In genomic region chr22:27435839-27436581, GRCh38 we compare ENCODE assay signal across 10 cellular contexts.
DNase-seq lines count a peak whose midpoint lies in the region; ATAC-seq and TF ChIP-seq lines count a peak whose summit lies in the region.
"Had no signal": no experiment of that assay in that cellular context is flagged by ENCODE, and none has a peak within 500 bp of the region (broad histone marks: within the 10 kb centered on the region; RNA-seq: fewer than 3 reads in every experiment).

No MANE protein-coding gene starts in this region.

- no peak overlapping the region for H3K4me3 ChIP-seq in fibroblast of mammary gland (ENCODE audit: control insufficient read depth, low read depth, low read length)

- H3K36me3 Mint-ChIP-seq in nephron (ENCODE audit: low read depth) = peaks cover 7% of the 10 kb centered on the region

- H3K9me3 Mint-ChIP-seq in nephron = peaks cover 11% of the 10 kb centered on the region

- H3K4me1 Mint-ChIP-seq in nephron = peaks cover 64% of the 10 kb centered on the region

- H3K27me3 Mint-ChIP-seq in nephron (ENCODE audit: low read depth) = peaks cover 19% of the 10 kb centered on the region

- TF ChIP-seq CTCF in fibroblast of mammary gland (conservative IDR thresholded peaks at IDR 0.05; ENCODE audit: control insufficient read depth, insufficient read depth, low read depth, low read length) (no peak), nephron (IDR thresholded peaks at IDR 0.05; ENCODE audit: unreplicated experiment in 3 of 3) (no peak)

- H3K4me3 Mint-ChIP-seq in nephron = no peak overlapping the region

- no peak for ATAC-seq in GM21529 (IDR thresholded peaks at IDR 0.05; ENCODE audit: unreplicated experiment)

- DNase-seq in DMS 273 treated with DMSO at 0.1 percent for 48 hours (lab: John Stamatoyannopoulos, UW) (peak; percentile 15), RPMI7951 (ENCODE audit: low read depth) (peak; percentile 86), fibroblast of mammary gland (ENCODE audit: low read depth) (peak; percentile 64), NCI-H1048 (lab: John Stamatoyannopoulos, UW) (no peak), T-helper 1 cell (no peak)
- DNase-seq in activated CD8-positive, alpha-beta memory T cell treated with anti-CD3 and anti-CD28 coated beads, Interleukin-2, amount 50 U/mL, for 48 hours = no peak
- DNase-seq: activated CD4-positive, alpha-beta T cell treated with anti-CD3 and anti-CD28 coated beads, Interleukin-2, amount 50 U/mL, for 48 hours; NCI-H1436 treated with DMSO at 0.1 percent for 48 hours had no signal

- H3K27ac Mint-ChIP-seq in nephron = peak overlapping the region; percentile 48 to 90 (median 70)

Comparison
In these comparisons a context has a peak if more than half of its experiments do, and no peak if none do; other contexts are left out.
1. DNase-seq: peak in DMS 273 treated with DMSO at 0.1 percent for 48 hours (single experiment), RPMI7951 (single experiment) and fibroblast of mammary gland (single experiment); none in NCI-H1048 (single experiment), activated CD8-positive, alpha-beta memory T cell treated with anti-CD3 and anti-CD28 coated beads, Interleukin-2, amount 50 U/mL, for 48 hours (single experiment) and T-helper 1 cell (0 of 5).